2 cellular contexts compared by ENCODE assay signal in the genomic region with DNA sequence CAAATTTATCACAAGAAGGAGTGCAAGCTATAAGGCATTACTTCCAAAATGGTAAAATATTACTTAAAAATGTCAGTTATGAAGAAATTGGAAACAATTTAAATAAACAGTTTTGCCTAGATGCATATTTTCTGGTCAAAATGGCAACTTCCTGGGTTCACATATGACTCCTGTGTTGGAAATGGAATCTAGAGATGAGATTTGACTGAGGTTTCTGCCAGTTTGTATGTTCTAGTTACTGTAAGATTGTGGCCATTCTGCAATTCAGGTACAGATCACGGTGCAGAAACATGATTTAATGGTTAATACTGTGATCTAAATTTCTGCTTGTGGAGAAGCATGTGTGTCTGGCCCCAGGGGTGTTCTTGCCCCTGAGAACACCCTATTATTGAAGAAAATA.
TF ChIP-seq lines count a peak whose summit lies in the region.

No MANE protein-coding gene starts in this region.

TF ChIP-seq in GM12878, 131 proteins besides CTCF, POLR2A, EP300 and RAD21:
- no peak for TF ChIP-seq TAF1 (IDR thresholded peaks at IDR 0.05; ENCODE audit: borderline replicate concordance, low read depth, low read length)
- no peak for TF ChIP-seq RAD51 (IDR thresholded peaks at IDR 0.05)
- TF ChIP-seq TCF3 (IDR thresholded peaks at IDR 0.05; ENCODE audit: borderline replicate concordance, insufficient read depth, low read depth, low read length), result no peak

TF ChIP-seq in GM23338, 12 proteins besides CTCF, POLR2A, EP300 and RAD21:
- no peak for TF ChIP-seq ETS1 (IDR thresholded peaks at IDR 0.05)
- TF ChIP-seq STAT1 (IDR thresholded peaks at IDR 0.05; ENCODE audit: unreplicated experiment), result no peak
- TF ChIP-seq EZH2 (IDR thresholded peaks at IDR 0.05; ENCODE audit: low read depth, unreplicated experiment), result no peak
- TF ChIP-seq EZH2phosphoT487 (IDR thresholded peaks at IDR 0.05; ENCODE audit: unreplicated experiment), result no peak
- no peak for TF ChIP-seq ZNF114 (CRISPR knock-in tag; IDR thresholded peaks at IDR 0.05)
TF ChIP-seq in GM23338: peak in this region for 0.
